In the genomic region with DNA sequence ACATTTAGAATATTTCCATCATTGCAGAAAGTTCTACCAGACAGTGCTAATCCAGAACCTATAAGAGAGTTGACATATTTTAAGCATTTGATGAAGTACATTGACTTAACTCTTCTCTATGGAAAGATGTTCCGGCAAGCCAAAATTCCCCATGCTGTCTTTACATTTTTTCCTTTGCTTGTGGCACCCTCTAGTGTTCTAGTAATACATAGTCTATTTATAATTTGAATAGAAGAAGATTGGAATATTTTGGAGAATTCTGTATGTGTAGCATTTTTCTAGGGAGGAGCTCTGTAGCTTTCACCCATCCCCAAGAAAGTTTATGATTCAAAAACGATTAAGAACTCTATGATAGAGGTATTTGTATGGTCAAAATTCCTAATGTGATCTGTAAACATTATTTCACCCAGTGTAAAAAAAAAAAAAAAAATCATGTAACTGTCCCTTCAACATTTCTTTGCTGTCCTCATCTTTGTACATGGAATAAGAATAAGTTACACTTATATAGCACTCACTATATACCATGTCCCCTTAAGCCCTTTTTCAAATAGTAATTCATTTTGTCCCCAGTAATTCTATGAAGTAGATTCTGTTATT, we compare ENCODE assay signal across 8 cellular contexts. TPM values are rescaled to one million over a fixed set of nuclear protein-coding genes. Genes with fewer than 3 reads are reported as not detected.
A peak's percentile ranks its signal among the peaks of the same experiment; 100 is the strongest.
DNase-seq lines count a peak whose midpoint lies in the region; ATAC-seq and TF ChIP-seq lines count a peak whose summit lies in the region.

No MANE protein-coding gene starts in this region.

- no peaks in the 10 kb centered on the region for H3K9me3 ChIP-seq in CD4-positive, alpha-beta T cell (ENCODE audit: control insufficient read depth, low read length)

- H3K27ac Mint-ChIP-seq in CD4-positive, alpha-beta T cell: no peak overlapping the region
- H3K27ac Mint-ChIP-seq in stimulated activated naive CD8-positive, alpha-beta T cell treated with anti-CD3 and anti-CD28 coated beads, Interleukin-15, amount 100 ng/mL, for 72 hours: no peak overlapping the region

- CTCF ChIA-PET in CD4-positive, alpha-beta T cell (lab: Charles Lee): no interaction called here

- no peak for DNase-seq in CD4-positive, alpha-beta T cell
- DNase-seq in KBM-7 (peak; percentile 48), RPMI7951 (ENCODE audit: low read depth) (peak; percentile 62), fibroblast of peridontal ligament (ENCODE audit: extremely low read depth) (peak; percentile 87), skeletal muscle cell (ENCODE audit: low read depth) (peak; percentile 9)
- no peak for DNase-seq in activated CD4-positive, alpha-beta T cell treated with anti-CD3 and anti-CD28 coated beads, Interleukin-2, amount 50 U/mL, for 4 hours
- no peak for DNase-seq in stimulated activated naive CD8-positive, alpha-beta T cell treated with anti-CD3 and anti-CD28 coated beads, Interleukin-15, amount 100 ng/mL, for 72 hours

- peak; percentile 26 for TF ChIP-seq CTCF in CD4-positive, alpha-beta T cell (IDR thresholded peaks at IDR 0.05)

- H3K36me3 Mint-ChIP-seq in CD4-positive, alpha-beta T cell (ENCODE audit: low read depth): peaks cover 39% of the 10 kb centered on the region

- POLR2A ChIA-PET in CD4-positive, alpha-beta T cell (lab: Charles Lee): no interaction called here

- intact Hi-C loops in CD4-positive, alpha-beta T cell (cut with DNase I, micrococcal nuclease): loop anchor here in 1 of 2 experiments (10.0 kb wide), 1 partner anchor 370 kb away; no protein-coding TSS in a partner anchor

- no peaks in the 10 kb centered on the region for H3K27me3 Mint-ChIP-seq in CD4-positive, alpha-beta T cell
- no peaks in the 10 kb centered on the region for H3K27me3 Mint-ChIP-seq in stimulated activated naive CD8-positive, alpha-beta T cell treated with anti-CD3 and anti-CD28 coated beads, Interleukin-15, amount 100 ng/mL, for 72 hours

- no peak overlapping the region for H3K27ac ChIP-seq in CD4-positive, alpha-beta T cell (ENCODE audit: low read depth, low read length)

- H3K27me3 ChIP-seq in CD4-positive, alpha-beta T cell (ENCODE audit: control insufficient read depth, insufficient read depth, low read length): no peaks in the 10 kb centered on the region

- no peak overlapping the region for H3K4me3 Mint-ChIP-seq in CD4-positive, alpha-beta T cell
- no peak overlapping the region for H3K4me3 Mint-ChIP-seq in stimulated activated naive CD8-positive, alpha-beta T cell treated with anti-CD3 and anti-CD28 coated beads, Interleukin-15, amount 100 ng/mL, for 72 hours

- no peaks in the 10 kb centered on the region for H3K9me3 Mint-ChIP-seq in CD4-positive, alpha-beta T cell
- H3K9me3 Mint-ChIP-seq in stimulated activated naive CD8-positive, alpha-beta T cell treated with anti-CD3 and anti-CD28 coated beads, Interleukin-15, amount 100 ng/mL, for 72 hours: no peaks in the 10 kb centered on the region

- in situ Hi-C loops in KBM-7 (cut with MboI; ENCODE audit: low pct_unique_long_range_greater_than_20kb, low sequenced_read_pairs): no loop called here

- peaks cover 38% of the 10 kb centered on the region for H3K4me1 Mint-ChIP-seq in CD4-positive, alpha-beta T cell (ENCODE audit: low read depth)
- peaks cover 34% of the 10 kb centered on the region for H3K4me1 Mint-ChIP-seq in stimulated activated naive CD8-positive, alpha-beta T cell treated with anti-CD3 and anti-CD28 coated beads, Interleukin-15, amount 100 ng/mL, for 72 hours

- no peak overlapping the region for H3K4me3 ChIP-seq in skeletal muscle cell (ENCODE audit: low read depth, low read length)

- ATAC-seq in CD4-positive, alpha-beta T cell (ENCODE audit: poor library complexity): no peak
- ATAC-seq in GM21619 (IDR thresholded peaks at IDR 0.05; ENCODE audit: unreplicated experiment): no peak
- ATAC-seq in stimulated activated naive CD8-positive, alpha-beta T cell treated with anti-CD3 and anti-CD28 coated beads, Interleukin-15, amount 100 ng/mL, for 72 hours: no peak

RNA-seq across cellular contexts. Expression of a gene that starts 33.2 kb away (rescaled TPM):
- total RNA-seq in CD4-positive, alpha-beta T cell: 10 to 100 TPM; 35.4 to 36.1 TPM
- 7.2 and 8.7 TPM in 2 replicates for total RNA-seq in RPMI7951 (2014; rRNA removed; shearing (Covaris generic))

Comparison
In these comparisons a context has a peak if more than half of its experiments do, and no peak if none do; other contexts are left out.
1. DNase-seq: peak in KBM-7 (single experiment), RPMI7951 (single experiment), fibroblast of peridontal ligament (single experiment) and skeletal muscle cell (single experiment); none in CD4-positive, alpha-beta T cell (0 of 10), activated CD4-positive, alpha-beta T cell treated with anti-CD3 and anti-CD28 coated beads, Interleukin-2, amount 50 U/mL, for 4 hours (0 of 2) and stimulated activated naive CD8-positive, alpha-beta T cell treated with anti-CD3 and anti-CD28 coated beads, Interleukin-15, amount 100 ng/mL, for 72 hours (0 of 2).